8 cellular contexts compared by ENCODE assay signal in the genomic region with DNA sequence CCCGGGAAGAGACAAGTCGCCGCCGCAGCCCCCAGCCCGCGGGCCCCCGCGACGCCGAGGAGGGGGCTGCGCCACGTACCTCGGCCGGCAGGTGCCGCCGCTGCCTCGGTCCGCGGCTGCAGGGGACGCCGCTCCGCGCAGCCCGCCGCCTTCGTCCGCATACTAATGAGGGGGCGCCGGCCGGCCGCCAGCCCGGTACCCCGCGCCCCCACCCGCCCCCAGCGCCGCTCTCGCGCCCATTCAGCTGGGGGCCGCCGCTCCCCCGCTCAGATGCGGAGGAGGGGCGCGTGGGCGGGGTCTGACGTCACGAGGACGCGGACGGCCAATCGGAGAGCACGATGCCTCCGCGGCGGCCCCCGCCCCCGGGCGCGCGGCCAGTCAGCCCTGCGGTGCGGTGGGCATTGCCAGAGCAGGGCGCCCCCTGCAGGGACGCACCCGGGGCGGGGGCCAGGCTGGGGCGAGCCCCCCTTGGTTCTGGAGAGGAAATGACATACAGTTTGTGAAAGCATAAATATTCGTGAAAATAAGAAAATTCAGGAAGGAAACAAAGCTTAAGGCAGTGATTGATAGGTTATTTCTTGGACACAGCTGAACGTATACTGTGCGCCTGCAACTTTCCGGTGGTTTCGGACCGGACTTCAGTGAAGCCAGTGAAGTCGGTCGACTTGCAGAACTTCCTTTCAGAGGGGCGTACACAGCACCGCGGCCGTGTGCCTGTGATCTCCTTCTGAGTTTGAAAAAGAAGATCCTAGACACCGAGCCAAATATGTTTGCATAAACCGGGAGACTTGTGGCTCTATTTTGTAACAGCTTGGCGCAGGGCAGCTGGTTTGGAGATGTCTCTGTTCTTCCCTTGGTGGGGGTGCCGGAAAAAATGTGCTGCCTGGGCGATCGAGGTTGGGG. TPM values are rescaled to one million over a fixed set of nuclear protein-coding genes. Genes with fewer than 3 reads are reported as not detected.
A peak's percentile ranks its signal among the peaks of the same experiment; 100 is the strongest.
DNase-seq lines count a peak whose midpoint lies in the region; ATAC-seq and TF ChIP-seq lines count a peak whose summit lies in the region.

TSS of gene ST3GAL5 (minus strand) at position 246 of the 903 bp plus-strand sequence. CDS start at position 161, 85 bp downstream.

- H3K9ac ChIP-seq in HUES48 (ENCODE audit: low read depth, low read length): peak within 1 kb of the TSS; percentile 48; the same call in 1 of the 2 replicates
- peak within 1 kb of the TSS; percentile 55 to 82 for H3K9ac ChIP-seq in mucosa of rectum (ENCODE audit: low read depth in 1 of 2, low read length in 2 of 2)

- TF ChIP-seq CTCF in Calu3 (IDR thresholded peaks at IDR 0.05; ENCODE audit: unreplicated experiment) (peak; percentile 81), OCI-LY7 (conservative IDR thresholded peaks at IDR 0.05; ENCODE audit: low read length) (peak; percentile 92), epithelial cell of proximal tubule (conservative IDR thresholded peaks at IDR 0.05; ENCODE audit: low read depth, low read length) (peak; percentile 81)

- H3K79me2 ChIP-seq in OCI-LY7 (ENCODE audit: insufficient read depth, low read depth, low read length): no peaks in the 10 kb centered on the region

- H3K36me3 Mint-ChIP-seq in Calu3 (ENCODE audit: insufficient read depth, unreplicated experiment): peaks cover 18% of the 10 kb centered on the region

- H3K27ac ChIP-seq in HUES48 (ENCODE audit: low read depth, low read length): no peak within 1 kb of the TSS
- H3K27ac ChIP-seq in OCI-LY7 (ENCODE audit: low read depth, low read length, poor library complexity, severe bottlenecking): peak within 1 kb of the TSS; percentile 14
- peak within 1 kb of the TSS; percentile 61 to 75 for H3K27ac ChIP-seq in mucosa of rectum (ENCODE audit: low read depth in 2 of 2, low read length in 2 of 2)

- intact Hi-C loops in Calu3 (cut with micrococcal nuclease; ENCODE audit: unreplicated experiment): loop anchor here (2.0 to 5.0 kb wide), 3 partner anchors 128 to 193 kb away; no protein-coding TSS in a partner anchor
- intact Hi-C loops in OCI-LY7 (cut with micrococcal nuclease; ENCODE audit: unreplicated experiment): loop anchor here (1.0 to 10.0 kb wide), 4 partner anchors 62 to 192 kb away; no protein-coding TSS in a partner anchor

- POLR2A ChIA-PET in OCI-LY7 (lab: Charles Lee): interaction anchor here (0.6 to 1.4 kb wide), 4 partner anchors 12 to 636 kb away, joined by 3 read pairs; no protein-coding TSS in a partner anchor

- no peaks in the 10 kb centered on the region for H3K9me2 ChIP-seq in OCI-LY7 (ENCODE audit: insufficient read depth, low read length)

- peaks cover 59% of the 10 kb centered on the region for H3K27me3 Mint-ChIP-seq in Calu3 (ENCODE audit: unreplicated experiment)

- H3K4me1 Mint-ChIP-seq in Calu3 (ENCODE audit: low read depth, unreplicated experiment): peaks cover 18% of the 10 kb centered on the region

- peak within 1 kb of the TSS; percentile 88 for H3K4me2 ChIP-seq in OCI-LY7 (ENCODE audit: low read length)

- DNase-seq in Calu3 (peak; percentile 92), OCI-LY7 (ENCODE audit: low spot score) (peak; percentile 93), activated T-cell treated with anti-CD3 and anti-CD28 coated beads for 4 hours (peak; percentile 97), epithelial cell of proximal tubule (ENCODE audit: low read depth) (no peak)
- DNase-seq in stimulated activated CD8-positive, alpha-beta memory T cell treated with anti-CD3 and anti-CD28 coated beads, Interleukin-7, amount 100 ng/mL, for 1 hour (ENCODE audit: low read depth in 2 of 2): peak; percentile 92

- H3K36me3 ChIP-seq in HUES48 (ENCODE audit: control insufficient read depth, insufficient read depth, low read length) (no peaks in the 10 kb centered on the region), OCI-LY7 (ENCODE audit: insufficient read depth, low read length) (no peaks in the 10 kb centered on the region), mucosa of rectum (ENCODE audit: control insufficient read depth in 2 of 2, insufficient read depth in 2 of 2, low read length in 2 of 2) (no peaks in the 10 kb centered on the region)

- no TSS peak for BruUV-seq in Calu3 (replicated peaks; lab: Mats Ljungman, UMichigan)
- BruUV-seq in OCI-LY7 (replicated peaks; lab: Mats Ljungman, UMichigan): no TSS peak

- H3K27ac Mint-ChIP-seq in Calu3 (ENCODE audit: unreplicated experiment): peak within 1 kb of the TSS; percentile 39

- H3K9me3 Mint-ChIP-seq in Calu3 (ENCODE audit: low read depth, unreplicated experiment): no peaks in the 10 kb centered on the region

- H2AFZ ChIP-seq in OCI-LY7 (ENCODE audit: low read length): peak within 1 kb of the TSS; percentile 100

- H3K4me3 Mint-ChIP-seq in Calu3 (ENCODE audit: low read depth, unreplicated experiment): peak within 1 kb of the TSS; percentile 88

- no peaks in the 10 kb centered on the region for H3K9me3 ChIP-seq in HUES48 (ENCODE audit: control insufficient read depth, insufficient read depth, low read length)
- no peaks in the 10 kb centered on the region for H3K9me3 ChIP-seq in OCI-LY7 (ENCODE audit: low read length)
- H3K9me3 ChIP-seq in mucosa of rectum (ENCODE audit: control insufficient read depth in 2 of 2, low read length in 2 of 2): no peaks in the 10 kb centered on the region

- H3K27me3 ChIP-seq in HUES48 (ENCODE audit: control insufficient read depth, insufficient read depth, low read length) (peaks cover 28% of the 10 kb centered on the region), mucosa of rectum (ENCODE audit: control insufficient read depth in 2 of 2, insufficient read depth in 2 of 2, low read length in 2 of 2) (peaks cover 0 to 5% of the 10 kb centered on the region in 2 donors)

- CTCF ChIA-PET in Calu3 (lab: Charles Lee): interaction anchor here (0.6 to 1.6 kb wide), 4 partner anchors 10 to 449 kb away, joined by 4 to 6 read pairs (median 4); no protein-coding TSS in a partner anchor
- CTCF ChIA-PET in OCI-LY7 (lab: Charles Lee; ENCODE audit: unreplicated experiment): interaction anchor here (0.6 to 2.8 kb wide), 5 partner anchors 27 to 191 kb away, joined by 3 to 12 read pairs (median 6); no protein-coding TSS in a partner anchor

- ATAC-seq in GM21381 (IDR thresholded peaks at IDR 0.05; ENCODE audit: unreplicated experiment): peak; percentile 86

- H3K4me1 ChIP-seq in HUES48 (ENCODE audit: control insufficient read depth, insufficient read depth, low read length) (0 out of 2 replicates have a peak, but pooled peaks cover 3% of the 10 kb centered on the region), OCI-LY7 (ENCODE audit: insufficient read depth, low read length, poor library complexity, severe bottlenecking) (peaks cover 22% of the 10 kb centered on the region), mucosa of rectum (ENCODE audit: control insufficient read depth in 2 of 2, insufficient read depth in 2 of 2, low read length in 2 of 2) (peaks cover 9 to 24% of the 10 kb centered on the region in 2 donors)

- no peaks in the 10 kb centered on the region for H4K20me1 ChIP-seq in OCI-LY7 (ENCODE audit: insufficient read depth, low read length)

- H3K4me3 ChIP-seq in HUES48 (ENCODE audit: low read depth, low read length) (peak within 1 kb of the TSS; percentile 91), OCI-LY7 (ENCODE audit: low read depth, low read length, poor library complexity, severe bottlenecking) (peak within 1 kb of the TSS; percentile 87), epithelial cell of proximal tubule (ENCODE audit: low read depth, low read length) (peak within 1 kb of the TSS; percentile 61), mucosa of rectum (ENCODE audit: low read length in 2 of 2) (peak within 1 kb of the TSS; percentile 74 to 95)

RNA-seq across cellular contexts. Expression of gene ST3GAL5, which starts in this region (rescaled TPM):
- total RNA-seq in Calu3 (2022) (3.5 and 3.8 TPM in 2 replicates), OCI-LY7 (2022) (8.5 and 11.3 TPM in 2 replicates), epithelial cell of proximal tubule (3.8 and 8.7 TPM in 2 replicates)
- 6.1 and 7.4 TPM in 2 replicates for total RNA-seq in OCI-LY7 (2014; rRNA removed; shearing (Covaris generic))
